ENCODE assay signal across 12 cellular contexts in the genomic region with DNA sequence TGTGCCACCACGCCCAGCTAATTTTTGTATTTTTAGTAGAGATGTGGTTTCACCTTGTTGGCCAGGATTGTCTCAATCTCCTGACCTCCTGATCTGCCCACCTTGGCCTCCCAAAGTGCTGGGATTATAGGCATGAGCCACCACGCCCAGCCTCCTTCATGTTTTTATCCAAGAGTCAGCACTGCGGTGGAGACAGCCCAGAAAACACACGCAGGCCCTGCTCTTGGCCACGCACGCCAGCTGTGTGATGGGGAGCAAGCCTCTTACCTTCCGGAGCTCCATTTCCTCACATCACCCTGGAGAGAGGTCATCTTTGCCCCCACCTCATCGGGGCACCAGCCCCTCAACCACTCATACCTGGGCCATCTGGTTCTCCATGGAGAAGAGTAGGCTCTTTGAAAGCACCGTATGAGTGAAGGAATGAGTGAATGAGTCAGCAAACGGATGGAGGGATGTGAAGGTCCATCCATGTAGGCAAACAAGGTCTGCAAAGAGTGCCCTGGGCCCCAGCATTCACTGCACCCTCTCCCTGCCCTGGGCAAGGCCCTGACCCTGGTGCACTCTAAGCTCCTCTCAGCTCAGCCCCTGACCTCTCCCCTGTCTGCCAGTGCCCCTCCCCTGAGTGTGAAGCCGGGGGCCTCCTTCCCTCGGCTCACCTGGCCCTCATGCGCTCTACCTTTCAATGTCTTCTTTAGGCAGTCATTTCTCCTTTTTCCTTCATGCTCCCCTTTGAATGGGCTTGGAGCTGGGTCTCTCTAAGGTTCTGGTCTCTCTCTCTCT. TPM values are rescaled to one million over a fixed set of nuclear protein-coding genes. Genes with fewer than 3 reads are reported as not detected.
DNase-seq lines count a peak whose midpoint lies in the region; ATAC-seq and TF ChIP-seq lines count a peak whose summit lies in the region.
"Had no signal": no experiment of that assay in that cellular context is flagged by ENCODE, and none has a peak within 500 bp of the region (broad histone marks: within the 10 kb centered on the region; RNA-seq: fewer than 3 reads in every experiment).

No MANE protein-coding gene starts in this region.

- H3K9me3 Mint-ChIP-seq in CD14-positive monocyte, result no peaks in the 10 kb centered on the region
- no peaks in the 10 kb centered on the region for H3K9me3 Mint-ChIP-seq in activated naive CD8-positive, alpha-beta T cell treated with anti-CD3 and anti-CD28 coated beads for 36 hours
- H3K9me3 Mint-ChIP-seq in natural killer cell treated with Interleukin-12 subunit alpha and Interleukin-12 subunit beta and Interleukin-15 and Interleukin-18, amount 100 ng/mL, for 72 hours, result no peaks in the 10 kb centered on the region

- no peak overlapping the region for H3K14ac ChIP-seq in trophoblast cell (ENCODE audit: low read length)

- no peak overlapping the region for H3K4ac ChIP-seq in trophoblast cell (ENCODE audit: low read depth, low read length)

- H3K27me3 Mint-ChIP-seq in CD14-positive monocyte (ENCODE audit: low read depth in 3 of 3), result peaks cover 0 to 5% (median 2%) of the 10 kb centered on the region in 3 donors
- no peaks in the 10 kb centered on the region for H3K27me3 Mint-ChIP-seq in activated naive CD8-positive, alpha-beta T cell treated with anti-CD3 and anti-CD28 coated beads for 36 hours
- no peaks in the 10 kb centered on the region for H3K27me3 Mint-ChIP-seq in natural killer cell treated with Interleukin-12 subunit alpha and Interleukin-12 subunit beta and Interleukin-15 and Interleukin-18, amount 100 ng/mL, for 72 hours

- no peak overlapping the region for H2AFZ ChIP-seq in trophoblast cell (ENCODE audit: insufficient read depth, low read length, poor library complexity)

- peak overlapping the region in 6 of 7 donors; percentile 28 to 99 (median 76) for H3K27ac Mint-ChIP-seq in CD14-positive monocyte
- peak overlapping the region; percentile 96 for H3K27ac Mint-ChIP-seq in activated naive CD8-positive, alpha-beta T cell treated with anti-CD3 and anti-CD28 coated beads for 36 hours
- peak overlapping the region; percentile 97 to 99 for H3K27ac Mint-ChIP-seq in natural killer cell treated with Interleukin-12 subunit alpha and Interleukin-12 subunit beta and Interleukin-15 and Interleukin-18, amount 100 ng/mL, for 72 hours

- no peak overlapping the region for H3K23ac ChIP-seq in trophoblast cell (ENCODE audit: low read length)

- no peak for ATAC-seq in natural killer cell treated with Interleukin-12 subunit alpha and Interleukin-12 subunit beta and Interleukin-15 and Interleukin-18, amount 100 ng/mL, for 72 hours
- ATAC-seq in HG02759 (IDR thresholded peaks at IDR 0.05; ENCODE audit: unreplicated experiment), result no peak
- ATAC-seq: left cardiac atrium, PC-3 had no signal

- no peak overlapping the region for H2BK5ac ChIP-seq in trophoblast cell (ENCODE audit: low read depth, low read length, poor library complexity)

- no peaks in the 10 kb centered on the region for H3K27me3 ChIP-seq in HL-60 (ENCODE audit: insufficient read depth, poor library complexity, severe bottlenecking)
- no peaks in the 10 kb centered on the region for H3K27me3 ChIP-seq in trophoblast cell (ENCODE audit: insufficient read depth, low read length)

- peaks cover under 1% of the 10 kb centered on the region for H3K79me1 ChIP-seq in trophoblast cell (ENCODE audit: low read length)

- H3K4me3 ChIP-seq in HL-60 (replicated peaks; ENCODE audit: insufficient read depth, low read length) (no peak overlapping the region), trophoblast cell (ENCODE audit: low read depth, low read length) (no peak overlapping the region)

- H3K79me2 ChIP-seq in trophoblast cell (ENCODE audit: control insufficient read depth, insufficient read depth, low read length, poor library complexity), result no peaks in the 10 kb centered on the region

- no peak overlapping the region for H4K91ac ChIP-seq in trophoblast cell (ENCODE audit: low read depth, low read length)

- WGBS in trophoblast cell (ENCODE audit: extremely low coverage, insufficient coverage, insufficient read length), result no CpG with 5 or more reads among the region's 13 CpGs

- TF ChIP-seq CTCF in CD14-positive monocyte (IDR thresholded peaks at IDR 0.05), result no peak
- no peak for TF ChIP-seq CTCF in HL-60 (IDR thresholded peaks at IDR 0.05; ENCODE audit: insufficient read depth, low read length)

- DNase-seq in CD14-positive monocyte (ENCODE audit: low spot score) (no peak), HL-60 (ENCODE audit: low read depth in 1 of 2, low spot score in 1 of 2) (no peak), trophoblast cell (no peak), COR-L47 (lab: John Stamatoyannopoulos, UW) (no peak)
- DNase-seq in activated naive CD8-positive, alpha-beta T cell treated with anti-CD3 and anti-CD28 coated beads for 36 hours, result no peak
- no peak for DNase-seq in natural killer cell treated with Interleukin-12 subunit alpha and Interleukin-12 subunit beta and Interleukin-15 and Interleukin-18, amount 100 ng/mL, for 72 hours (ENCODE audit: low spot score)
- DNase-seq in stimulated activated CD4-positive, alpha-beta T cell treated with anti-CD3 and anti-CD28 coated beads, Interleukin-4, amount 100 ng/mL, for 4 hours, result no peak
- DNase-seq: activated CD8-positive, alpha-beta memory T cell treated with anti-CD3 and anti-CD28 coated beads for 24 hours; C1 segment of cervical spinal cord; left cardiac atrium; PC-3 had no signal

- H2BK12ac ChIP-seq in trophoblast cell (ENCODE audit: low read length), result no peak overlapping the region

- H4K12ac ChIP-seq in trophoblast cell (ENCODE audit: low read depth, low read length), result no peak overlapping the region

- H3K9ac ChIP-seq in trophoblast cell (ENCODE audit: low read length), result no peak overlapping the region

- intact Hi-C loops in CD14-positive monocyte (cut with micrococcal nuclease), result no loop called here

- H2BK120ac ChIP-seq in trophoblast cell (ENCODE audit: insufficient read depth, low read length, poor library complexity), result no peak overlapping the region

- H3K27ac ChIP-seq in HL-60 (replicated peaks), result peak overlapping the region; percentile 96; the same call in 1 of the 2 replicates
- no peak overlapping the region for H3K27ac ChIP-seq in trophoblast cell (ENCODE audit: low read depth, low read length)

- H3K4me3 Mint-ChIP-seq in CD14-positive monocyte, result peak overlapping the region in 1 of 2 donors; percentile 23
- H3K4me3 Mint-ChIP-seq in activated naive CD8-positive, alpha-beta T cell treated with anti-CD3 and anti-CD28 coated beads for 36 hours, result peak overlapping the region; percentile 66
- H3K4me3 Mint-ChIP-seq in natural killer cell treated with Interleukin-12 subunit alpha and Interleukin-12 subunit beta and Interleukin-15 and Interleukin-18, amount 100 ng/mL, for 72 hours, result peak overlapping the region; percentile 82

- H3K36me3 ChIP-seq in trophoblast cell (ENCODE audit: control insufficient read depth in 1 of 2, insufficient read depth in 2 of 2, low read length in 2 of 2), result peaks cover 0 to 3% of the 10 kb centered on the region in 2 experiments

- no peak overlapping the region for H3K4me2 ChIP-seq in trophoblast cell (ENCODE audit: low read length)

- H2AK5ac ChIP-seq in trophoblast cell (ENCODE audit: low read length), result no peak overlapping the region

- H3K4me1 Mint-ChIP-seq in CD14-positive monocyte, result peaks cover 79% of the 10 kb centered on the region
- H3K4me1 Mint-ChIP-seq in activated naive CD8-positive, alpha-beta T cell treated with anti-CD3 and anti-CD28 coated beads for 36 hours, result peaks cover 88% of the 10 kb centered on the region
- peaks cover 79 to 84% of the 10 kb centered on the region in 2 donors for H3K4me1 Mint-ChIP-seq in natural killer cell treated with Interleukin-12 subunit alpha and Interleukin-12 subunit beta and Interleukin-15 and Interleukin-18, amount 100 ng/mL, for 72 hours (ENCODE audit: low read depth in 2 of 2)

- peaks cover 16 to 32% of the 10 kb centered on the region in 2 donors for H3K36me3 Mint-ChIP-seq in CD14-positive monocyte
- H3K36me3 Mint-ChIP-seq in activated naive CD8-positive, alpha-beta T cell treated with anti-CD3 and anti-CD28 coated beads for 36 hours, result peaks cover 71% of the 10 kb centered on the region
- peaks cover 7% of the 10 kb centered on the region for H3K36me3 Mint-ChIP-seq in natural killer cell treated with Interleukin-12 subunit alpha and Interleukin-12 subunit beta and Interleukin-15 and Interleukin-18, amount 100 ng/mL, for 72 hours

- H3K4me1 ChIP-seq in trophoblast cell (ENCODE audit: control insufficient read depth in 1 of 2, insufficient read depth in 2 of 2, low read length in 2 of 2), result peaks cover 3 to 5% of the 10 kb centered on the region in 2 experiments

- peaks cover 2% of the 10 kb centered on the region for H3K9me3 ChIP-seq in trophoblast cell (ENCODE audit: insufficient read depth, low read depth, low read length)

- no peak overlapping the region for H3K18ac ChIP-seq in trophoblast cell (ENCODE audit: low read length)

- H4K8ac ChIP-seq in trophoblast cell (ENCODE audit: low read depth, low read length), result no peak overlapping the region

RNA-seq across cellular contexts. Expression of gene GYPC, which starts 7.4 kb away (rescaled TPM):
- polyA plus RNA-seq in CD14-positive monocyte, result 10 to 100 TPM; 20.0 to 21.7 TPM
- total RNA-seq in activated naive CD8-positive, alpha-beta T cell treated with anti-CD3 and anti-CD28 coated beads for 36 hours, result 100 to 1,000 TPM; 171 to 179 TPM
- total RNA-seq in natural killer cell treated with Interleukin-12 subunit alpha and Interleukin-12 subunit beta and Interleukin-15 and Interleukin-18, amount 100 ng/mL, for 72 hours, result 10 to 100 TPM; 44.2 to 56.9 TPM
- 19.7 and 22.6 TPM in 2 replicates for polyA plus RNA-seq in trophoblast cell (2013)
- total RNA-seq: PC-3 had no signal
